ENCODE assay signal across 16 cellular contexts in genomic region chr19:3477506-3477905, GRCh38. TPM values are rescaled to one million over a fixed set of nuclear protein-coding genes. Genes with fewer than 3 reads are reported as not detected.
DNase-seq lines count a peak whose midpoint lies in the region; FAIRE-seq and TF ChIP-seq lines count a peak whose summit lies in the region.
"Had no signal": no experiment of that assay in that cellular context is flagged by ENCODE, and none has a peak within 500 bp of the region (broad histone marks: within the 10 kb centered on the region; RNA-seq: fewer than 3 reads in every experiment).

No MANE protein-coding gene starts in this region.

- FAIRE-seq in GM12891 (lab: Jason Lieb, UNC): peak; percentile 52
- FAIRE-seq in urothelium cell line (lab: Jason Lieb, UNC): peak; percentile 56
- FAIRE-seq: A549, GM18507 had no signal

- H3K4me2 ChIP-seq in BLaER1 treated with 17β-estradiol and CSF1 and Interleukin-3, amounts not matched to agents 10 nM and 100 nM: peak overlapping the region in 9 of 11 experiments; percentile 59 to 96 (median 88); a peak in 16 of 22 replicates
- H3K4me2 ChIP-seq in Loucy (ENCODE audit: low read depth, low read length, poor library complexity, severe bottlenecking): peak overlapping the region; percentile 94
- H3K4me2 ChIP-seq: A549 had no signal

- 0 out of 22 replicates have a peak, but pooled peaks cover 0 to 5% (median 0%) of the 10 kb centered on the region in 11 experiments for H3K9me3 ChIP-seq in BLaER1 treated with 17β-estradiol and CSF1 and Interleukin-3, amounts not matched to agents 10 nM and 100 nM (replicated peaks in 1 of 11)
- H3K9me3 ChIP-seq in Loucy (ENCODE audit: insufficient read depth, low read depth, low read length): no peaks in the 10 kb centered on the region
- no peaks in the 10 kb centered on the region for H3K9me3 ChIP-seq in esophagus squamous epithelium
- H3K9me3 ChIP-seq: A549 had no signal

- no peaks in the 10 kb centered on the region for H3F3A ChIP-seq in Loucy (ENCODE audit: low read depth)

- H3K4me1 ChIP-seq in BLaER1 treated with 17β-estradiol and CSF1 and Interleukin-3, amounts not matched to agents 10 nM and 100 nM: peaks cover 14 to 48% (median 41%) of the 10 kb centered on the region in 10 experiments; a peak in 18 of 20 replicates
- peaks cover 54% of the 10 kb centered on the region for H3K4me1 ChIP-seq in Loucy (ENCODE audit: insufficient read depth, low read length, poor library complexity, severe bottlenecking)
- peaks cover 0 to 7% (median 6%) of the 10 kb centered on the region in 3 donors for H3K4me1 ChIP-seq in esophagus squamous epithelium

- no peak overlapping the region for H2AFZ ChIP-seq in Loucy (ENCODE audit: low read length)

- peaks cover 0 to 14% (median 4%) of the 10 kb centered on the region in 11 experiments; a peak in 5 of 22 replicates for H4K20me1 ChIP-seq in BLaER1 treated with 17β-estradiol and CSF1 and Interleukin-3, amounts not matched to agents 10 nM and 100 nM
- peaks cover 12% of the 10 kb centered on the region for H4K20me1 ChIP-seq in Loucy (ENCODE audit: insufficient read depth, low read length, poor library complexity, severe bottlenecking)

- peaks cover 8% of the 10 kb centered on the region; the same call in 1 of the 2 replicates for H3K9me2 ChIP-seq in Loucy (replicated peaks; ENCODE audit: low read depth, low read length)

- peaks cover 0 to 26% (median 10%) of the 10 kb centered on the region in 11 experiments; a peak in 9 of 22 replicates for H3K36me3 ChIP-seq in BLaER1 treated with 17β-estradiol and CSF1 and Interleukin-3, amounts not matched to agents 10 nM and 100 nM
- peaks cover 9% of the 10 kb centered on the region; the same call in 1 of the 2 replicates for H3K36me3 ChIP-seq in Loucy (ENCODE audit: insufficient read depth, low read length)
- H3K36me3 ChIP-seq in esophagus squamous epithelium: no peaks in the 10 kb centered on the region

- peaks cover 0 to 9% (median 0%) of the 10 kb centered on the region in 11 experiments; a peak in 2 of 22 replicates for H3K27me3 ChIP-seq in BLaER1 treated with 17β-estradiol and CSF1 and Interleukin-3, amounts not matched to agents 10 nM and 100 nM
- H3K27me3 ChIP-seq in Loucy (ENCODE audit: insufficient read depth, low read length, poor library complexity, severe bottlenecking) (no peaks in the 10 kb centered on the region), esophagus squamous epithelium (peaks cover 0 to 64% (median 4%) of the 10 kb centered on the region in 4 donors)

- H3K79me2 ChIP-seq in Loucy (ENCODE audit: insufficient read depth, low read length): peaks cover 64% of the 10 kb centered on the region

- no peak for DNase-seq in GM12891 (ENCODE audit: insufficient read length, low spot score)
- DNase-seq in urothelium cell line (ENCODE audit: low spot score): no peak
- no peak for DNase-seq in medulla oblongata (ENCODE audit: extremely low spot score)
- no peak for DNase-seq in esophagus squamous epithelium (lab: John Stamatoyannopoulos, UW)
- DNase-seq: CD4-positive, CD25-positive, alpha-beta regulatory T cell; DMS53; GOT3; H9 had no signal

- TF ChIP-seq POLR2A in GM12891 (IDR thresholded peaks at IDR 0.05; ENCODE audit: low read depth, low read length) (no peak), esophagus squamous epithelium (IDR thresholded peaks at IDR 0.05) (no peak)

- peak overlapping the region in 4 of 10 experiments; percentile 43 to 62 (median 50); a peak in 3 of 20 replicates for H3K4me3 ChIP-seq in BLaER1 treated with 17β-estradiol and CSF1 and Interleukin-3, amounts not matched to agents 10 nM and 100 nM
- H3K4me3 ChIP-seq in Loucy (ENCODE audit: low read length, poor library complexity, severe bottlenecking) (peak overlapping the region; percentile 91), esophagus squamous epithelium (no peak overlapping the region)
- H3K4me3 ChIP-seq: A549 had no signal

- intact Hi-C loops in esophagus squamous epithelium (cut with DNase I): loop anchor here (5.0 kb wide), 1 partner anchor 155 kb away; no protein-coding TSS in a partner anchor

- peak overlapping the region in 6 of 11 experiments; percentile 70 to 80 (median 76); a peak in 11 of 22 replicates for H3K9ac ChIP-seq in BLaER1 treated with 17β-estradiol and CSF1 and Interleukin-3, amounts not matched to agents 10 nM and 100 nM
- H3K9ac ChIP-seq in Loucy (ENCODE audit: low read depth, low read length, poor library complexity, severe bottlenecking): peak overlapping the region; percentile 98

- TF ChIP-seq CTCF in Loucy (conservative IDR thresholded peaks at IDR 0.05; ENCODE audit: low read length) (no peak), esophagus squamous epithelium (IDR thresholded peaks at IDR 0.05) (no peak)

- peak overlapping the region in 8 of 11 experiments; percentile 78 to 88 (median 85); a peak in 14 of 22 replicates for H3K27ac ChIP-seq in BLaER1 treated with 17β-estradiol and CSF1 and Interleukin-3, amounts not matched to agents 10 nM and 100 nM
- H3K27ac ChIP-seq in esophagus squamous epithelium: no peak overlapping the region
- H3K27ac ChIP-seq: A549, HL-60 had no signal

TF ChIP-seq in GM12891, 5 proteins besides CTCF, POLR2A, EP300 and RAD21:
- TF ChIP-seq POLR2AphosphoS5 (IDR thresholded peaks at IDR 0.05; ENCODE audit: low read depth, low read length) (no peak), POU2F2 (IDR thresholded peaks at IDR 0.05; ENCODE audit: low read depth, low read length) (no peak), SPI1 (IDR thresholded peaks at IDR 0.05; ENCODE audit: low read depth, low read length) (no peak), PAX5 (IDR thresholded peaks at IDR 0.05; ENCODE audit: insufficient read depth, low read length, severe bottlenecking) (no peak), TAF1 (IDR thresholded peaks at IDR 0.05; ENCODE audit: low read depth, low read length) (no peak)

RNA-seq across cellular contexts. Expression of gene SMIM24, which starts 2.8 kb away (rescaled TPM):
- 2.4 TPM for polyA plus RNA-seq in GM12891 (2012; ENCODE audit: low read depth, missing spikeins)
- total RNA-seq in esophagus squamous epithelium: not detected
- total RNA-seq: Daoy had no signal
- polyA plus RNA-seq: CD4-positive, CD25-positive, alpha-beta regulatory T cell had no signal

RNA-seq across cellular contexts. Expression of gene SMIM44, which starts 5.7 kb away (rescaled TPM):
- not detected for polyA plus RNA-seq in GM12891 (2012; ENCODE audit: low read depth, missing spikeins)
- not detected for total RNA-seq in esophagus squamous epithelium
- total RNA-seq: CD4-positive, CD25-positive, alpha-beta regulatory T cell; Daoy; H9 had no signal
- polyA plus RNA-seq: A549; AG04450; BJ; CD4-positive, CD25-positive, alpha-beta regulatory T cell had no signal

RNA-seq across cellular contexts. Expression of gene DOHH, which starts 23.0 kb away (rescaled TPM):
- 10.9 TPM for polyA plus RNA-seq in GM12891 (2012; ENCODE audit: low read depth, missing spikeins)
- total RNA-seq in esophagus squamous epithelium: 10 to 100 TPM; 21.0 to 29.5 (median 26.4) TPM

RNA-seq across cellular contexts. Expression of gene FZR1, which starts 28.6 kb away (rescaled TPM):
- 18.0 TPM for polyA plus RNA-seq in GM12891 (2012; ENCODE audit: low read depth, missing spikeins)
- 10 to 100 TPM; 26.5 to 46.8 (median 27.2) TPM for total RNA-seq in esophagus squamous epithelium

Comparison
In these comparisons a context has a peak if more than half of its experiments do, and no peak if none do; other contexts are left out.
1. H3K27ac ChIP-seq: peak in BLaER1 treated with 17β-estradiol and CSF1 and Interleukin-3, amounts not matched to agents 10 nM and 100 nM (8 of 11); none in esophagus squamous epithelium (0 of 4).